In the genomic region with DNA sequence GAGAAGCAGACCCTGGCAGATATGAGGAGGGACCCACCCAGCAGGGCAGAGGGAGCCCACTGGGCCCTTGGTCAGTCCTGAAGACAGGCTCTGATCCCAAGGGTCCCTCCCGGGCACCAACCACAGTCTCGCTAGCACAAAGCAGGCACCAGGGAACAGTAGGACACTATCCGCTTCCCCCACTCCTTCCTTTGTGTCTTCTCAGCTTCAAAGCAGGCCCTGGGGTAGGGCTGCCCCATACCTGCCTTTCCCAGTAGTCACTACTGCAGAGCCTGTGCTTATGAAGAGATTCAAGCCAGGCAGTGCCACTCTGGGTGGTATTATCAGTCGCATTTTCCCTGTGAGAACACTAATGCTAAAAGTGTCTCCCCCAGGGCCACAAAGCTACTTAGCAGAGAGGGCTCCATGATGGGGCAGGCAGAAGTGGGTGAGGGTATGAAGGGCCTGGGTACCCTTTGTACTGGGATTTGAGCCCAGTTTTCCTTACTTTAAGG, we compare ENCODE assay signal across 33 cellular contexts. TPM values are rescaled to one million over a fixed set of nuclear protein-coding genes. Genes with fewer than 3 reads are reported as not detected.
"Had no signal": no experiment of that assay in that cellular context is flagged by ENCODE, and none has a peak within 500 bp of the region (broad histone marks: within the 10 kb centered on the region; RNA-seq: fewer than 3 reads in every experiment).

No MANE protein-coding gene starts in this region.

- DNase-seq: activated CD4-positive, alpha-beta memory T cell treated with anti-CD3 and anti-CD28 coated beads for 36 hours; activated CD4-positive, alpha-beta T cell treated with anti-CD3 and anti-CD28 coated beads for 36 hours; activated CD4-positive, alpha-beta T cell treated with anti-CD3 and anti-CD28 coated beads, Interleukin-2, amount 10 ng/mL, durations not matched to agents 24 days and 14 days; activated CD8-positive, alpha-beta memory T cell treated with anti-CD3 and anti-CD28 coated beads, Interleukin-2, amount 10 ng/mL, durations not matched to agents 7 days and 5 days; activated CD8-positive, alpha-beta memory T cell treated with anti-CD3 and anti-CD28 coated beads, Interleukin-2, amount 50 U/mL, for 4 hours; activated CD8-positive, alpha-beta T cell treated with anti-CD3 and anti-CD28 coated beads, Interleukin-2, amount 10 ng/mL, durations not matched to agents 7 days and 5 days; activated effector memory CD4-positive, alpha-beta T cell treated with anti-CD3 and anti-CD28 coated beads, Interleukin-2, amount 50 U/mL, for 16 hours; activated naive CD4-positive, alpha-beta T cell treated with anti-CD3 and anti-CD28 coated beads for 36 hours; activated naive CD8-positive, alpha-beta T cell treated with anti-CD3 and anti-CD28 coated beads for 36 hours; activated naive CD8-positive, alpha-beta T cell treated with anti-CD3 and anti-CD28 coated beads, Interleukin-2, amount 50 U/mL, for 24 hours; activated T-cell treated with anti-CD3 and anti-CD28 coated beads, Interleukin-2, amount 50 U/mL, for 1 hour; amygdala; aorta; body of pancreas; central memory CD4-positive, alpha-beta T cell; cerebellar nuclear complex; colonic mucosa; dorsolateral prefrontal cortex; effector memory CD4-positive, alpha-beta T cell; erythroblast; foreskin keratinocyte; gastrocnemius medialis; glutamatergic neuron; T-helper 2 cell had no signal

- ATAC-seq: activated CD4-positive, alpha-beta T cell treated with anti-CD3 and anti-CD28 coated beads for 36 hours; activated CD4-positive, CD25-positive, alpha-beta regulatory T cell treated with anti-CD3 and anti-CD28 coated beads, Interleukin-2, amount 50 U/mL, for 24 hours; activated CD8-positive, alpha-beta memory T cell treated with anti-CD3 and anti-CD28 coated beads, Interleukin-2, amount 10 ng/mL, durations not matched to agents 7 days and 5 days; activated CD8-positive, alpha-beta T cell treated with anti-CD3 and anti-CD28 coated beads, Interleukin-2, amount 10 ng/mL, durations not matched to agents 7 days and 5 days; activated naive CD8-positive, alpha-beta T cell treated with anti-CD3 and anti-CD28 coated beads, Interleukin-2, amount 50 U/mL, for 24 hours; body of pancreas; foreskin keratinocyte; gastrocnemius medialis; WTC11 had no signal

- H3K4me3 ChIP-seq: adrenal gland, body of pancreas, colonic mucosa, dorsolateral prefrontal cortex, esophagus muscularis mucosa, gastrocnemius medialis had no signal

- H3K4me1 Mint-ChIP-seq: activated CD4-positive, alpha-beta T cell treated with anti-CD3 and anti-CD28 coated beads for 36 hours; activated CD4-positive, alpha-beta T cell treated with anti-CD3 and anti-CD28 coated beads, Interleukin-2, amount 10 ng/mL, durations not matched to agents 24 days and 14 days; activated CD8-positive, alpha-beta memory T cell treated with anti-CD3 and anti-CD28 coated beads, Interleukin-2, amount 10 ng/mL, durations not matched to agents 7 days and 5 days; activated naive CD4-positive, alpha-beta T cell treated with anti-CD3 and anti-CD28 coated beads, Interleukin-2, amount 50 U/mL, for 24 hours; activated naive CD8-positive, alpha-beta T cell treated with anti-CD3 and anti-CD28 coated beads for 36 hours; activated naive CD8-positive, alpha-beta T cell treated with anti-CD3 and anti-CD28 coated beads, Interleukin-2, amount 50 U/mL, for 24 hours; WTC11 had no signal

- H3K27me3 ChIP-seq: adrenal gland, body of pancreas, colonic mucosa, dorsolateral prefrontal cortex, esophagus muscularis mucosa, foreskin keratinocyte, gastrocnemius medialis had no signal

- H3K27me3 Mint-ChIP-seq: activated CD4-positive, alpha-beta memory T cell treated with anti-CD3 and anti-CD28 coated beads for 36 hours; activated CD4-positive, alpha-beta T cell treated with anti-CD3 and anti-CD28 coated beads for 36 hours; activated CD4-positive, alpha-beta T cell treated with anti-CD3 and anti-CD28 coated beads, Interleukin-2, amount 10 ng/mL, durations not matched to agents 24 days and 14 days; activated CD8-positive, alpha-beta memory T cell treated with anti-CD3 and anti-CD28 coated beads, Interleukin-2, amount 10 ng/mL, durations not matched to agents 7 days and 5 days; activated naive CD8-positive, alpha-beta T cell treated with anti-CD3 and anti-CD28 coated beads for 36 hours; activated naive CD8-positive, alpha-beta T cell treated with anti-CD3 and anti-CD28 coated beads, Interleukin-2, amount 50 U/mL, for 24 hours; dendritic cell treated with granulocyte-macrophage colony-stimulating factor and Interleukin-4, amounts not matched to agents 40 ng/mL and 50 ng/mL, for 4 days had no signal

- H3K9me3 ChIP-seq: adrenal gland, body of pancreas, colonic mucosa, esophagus muscularis mucosa, gastrocnemius medialis had no signal

- H3K27ac ChIP-seq: adrenal gland, body of pancreas, colonic mucosa, dorsolateral prefrontal cortex, esophagus muscularis mucosa, foreskin keratinocyte, gastrocnemius medialis, VCaP had no signal

- H3K27ac Mint-ChIP-seq: activated CD4-positive, alpha-beta memory T cell treated with anti-CD3 and anti-CD28 coated beads for 36 hours; activated CD4-positive, alpha-beta T cell treated with anti-CD3 and anti-CD28 coated beads for 36 hours; activated CD4-positive, alpha-beta T cell treated with anti-CD3 and anti-CD28 coated beads, Interleukin-2, amount 10 ng/mL, durations not matched to agents 24 days and 14 days; activated CD8-positive, alpha-beta memory T cell treated with anti-CD3 and anti-CD28 coated beads, Interleukin-2, amount 10 ng/mL, durations not matched to agents 7 days and 5 days; activated CD8-positive, alpha-beta T cell treated with anti-CD3 and anti-CD28 coated beads, Interleukin-2, amount 10 ng/mL, durations not matched to agents 7 days and 5 days; activated naive CD4-positive, alpha-beta T cell treated with anti-CD3 and anti-CD28 coated beads for 36 hours; activated naive CD4-positive, alpha-beta T cell treated with anti-CD3 and anti-CD28 coated beads, Interleukin-2, amount 50 U/mL, for 24 hours; activated naive CD8-positive, alpha-beta T cell treated with anti-CD3 and anti-CD28 coated beads for 36 hours; activated naive CD8-positive, alpha-beta T cell treated with anti-CD3 and anti-CD28 coated beads, Interleukin-2, amount 50 U/mL, for 24 hours; activated T-helper 1 cell treated with anti-CD3 and anti-CD28 coated beads, Interleukin-12 subunit alpha, Interleukin-12 subunit beta, Interleukin-2, Interleukin-4 antibody, amounts not matched to agents 30 ng/mL and 10 ng/mL and 1 ng/mL, durations not matched to agents 14 hours and 24 hours and 36 hours; activated T-helper 2 cell treated with anti-CD3 and anti-CD28 coated beads, Interferon-gamma antibody, Interleukin-2, Interleukin-4, amounts not matched to agents 10 μg/mL and 5 μg/mL and 100 μg/mL, durations not matched to agents 14 hours and 24 hours and 36 hours; dendritic cell treated with granulocyte-macrophage colony-stimulating factor and Interleukin-4, amounts not matched to agents 40 ng/mL and 50 ng/mL, for 4 days; WTC11 had no signal

- H3K4me3 Mint-ChIP-seq: activated CD4-positive, alpha-beta memory T cell treated with anti-CD3 and anti-CD28 coated beads for 36 hours; activated CD4-positive, alpha-beta T cell treated with anti-CD3 and anti-CD28 coated beads for 36 hours; activated CD4-positive, alpha-beta T cell treated with anti-CD3 and anti-CD28 coated beads, Interleukin-2, amount 10 ng/mL, durations not matched to agents 24 days and 14 days; activated CD8-positive, alpha-beta memory T cell treated with anti-CD3 and anti-CD28 coated beads, Interleukin-2, amount 10 ng/mL, durations not matched to agents 7 days and 5 days; activated CD8-positive, alpha-beta T cell treated with anti-CD3 and anti-CD28 coated beads, Interleukin-2, amount 10 ng/mL, durations not matched to agents 7 days and 5 days; activated naive CD4-positive, alpha-beta T cell treated with anti-CD3 and anti-CD28 coated beads for 36 hours; activated naive CD4-positive, alpha-beta T cell treated with anti-CD3 and anti-CD28 coated beads, Interleukin-2, amount 50 U/mL, for 24 hours; activated naive CD8-positive, alpha-beta T cell treated with anti-CD3 and anti-CD28 coated beads for 36 hours; activated naive CD8-positive, alpha-beta T cell treated with anti-CD3 and anti-CD28 coated beads, Interleukin-2, amount 50 U/mL, for 24 hours; activated T-helper 1 cell treated with anti-CD3 and anti-CD28 coated beads, Interleukin-12 subunit alpha, Interleukin-12 subunit beta, Interleukin-2, Interleukin-4 antibody, amounts not matched to agents 30 ng/mL and 10 ng/mL and 1 ng/mL, durations not matched to agents 14 hours and 24 hours and 36 hours; dendritic cell treated with granulocyte-macrophage colony-stimulating factor and Interleukin-4, amounts not matched to agents 40 ng/mL and 50 ng/mL, for 4 days; WTC11 had no signal

- H3K36me3 Mint-ChIP-seq: activated CD4-positive, alpha-beta memory T cell treated with anti-CD3 and anti-CD28 coated beads for 36 hours; activated CD8-positive, alpha-beta memory T cell treated with anti-CD3 and anti-CD28 coated beads, Interleukin-2, amount 10 ng/mL, durations not matched to agents 7 days and 5 days; activated naive CD4-positive, alpha-beta T cell treated with anti-CD3 and anti-CD28 coated beads, Interleukin-2, amount 50 U/mL, for 24 hours; activated naive CD8-positive, alpha-beta T cell treated with anti-CD3 and anti-CD28 coated beads for 36 hours; WTC11 had no signal

- H3K36me3 ChIP-seq: adrenal gland, colonic mucosa, gastrocnemius medialis had no signal

- H3K4me1 ChIP-seq: adrenal gland, body of pancreas, colonic mucosa, esophagus muscularis mucosa, foreskin keratinocyte, gastrocnemius medialis had no signal

- H3K9me3 Mint-ChIP-seq: activated CD4-positive, alpha-beta memory T cell treated with anti-CD3 and anti-CD28 coated beads for 36 hours; activated CD4-positive, alpha-beta T cell treated with anti-CD3 and anti-CD28 coated beads, Interleukin-2, amount 10 ng/mL, durations not matched to agents 24 days and 14 days; activated naive CD4-positive, alpha-beta T cell treated with anti-CD3 and anti-CD28 coated beads for 36 hours; activated naive CD4-positive, alpha-beta T cell treated with anti-CD3 and anti-CD28 coated beads, Interleukin-2, amount 50 U/mL, for 24 hours; activated naive CD8-positive, alpha-beta T cell treated with anti-CD3 and anti-CD28 coated beads for 36 hours; activated naive CD8-positive, alpha-beta T cell treated with anti-CD3 and anti-CD28 coated beads, Interleukin-2, amount 50 U/mL, for 24 hours; activated T-helper 1 cell treated with anti-CD3 and anti-CD28 coated beads, Interleukin-12 subunit alpha, Interleukin-12 subunit beta, Interleukin-2, Interleukin-4 antibody, amounts not matched to agents 30 ng/mL and 10 ng/mL and 1 ng/mL, durations not matched to agents 14 hours and 24 hours and 36 hours; activated T-helper 2 cell treated with anti-CD3 and anti-CD28 coated beads, Interferon-gamma antibody, Interleukin-2, Interleukin-4, amounts not matched to agents 10 μg/mL and 5 μg/mL and 100 μg/mL, durations not matched to agents 14 hours and 24 hours and 36 hours; dendritic cell treated with granulocyte-macrophage colony-stimulating factor and Interleukin-4, amounts not matched to agents 40 ng/mL and 50 ng/mL, for 4 days; WTC11 had no signal

RNA-seq across cellular contexts. Expression of a gene that starts 57.3 kb away (rescaled TPM):
- total RNA-seq: activated naive CD4-positive, alpha-beta T cell treated with anti-CD3 and anti-CD28 coated beads for 36 hours had no signal
